In the genomic region with DNA sequence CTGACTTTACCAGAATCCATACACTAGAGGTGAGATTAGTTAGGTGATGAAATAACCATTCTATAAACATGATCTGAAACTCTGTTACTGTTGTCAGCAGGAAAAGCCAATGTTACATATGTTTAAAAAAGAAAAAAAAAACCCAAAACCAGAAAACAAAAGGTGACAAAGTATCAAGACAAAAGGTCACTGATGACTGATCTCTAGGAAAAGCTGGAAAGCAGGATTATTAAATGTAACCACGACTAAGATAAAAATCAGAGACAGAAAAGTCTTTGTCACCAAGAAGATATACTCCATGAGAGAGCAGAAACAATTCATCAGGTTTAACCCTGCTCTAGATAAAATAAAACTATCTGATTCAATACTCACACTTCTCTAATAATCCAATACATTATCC, we compare ENCODE assay signal across 1 cellular context.
A peak's percentile ranks its signal among the peaks of the same experiment; 100 is the strongest.
TF ChIP-seq lines count a peak whose summit lies in the region.

No MANE protein-coding gene starts in this region.

TF ChIP-seq in K562, 482 proteins besides CTCF, POLR2A, EP300 and RAD21:
- TF ChIP-seq ZNF707 (CRISPR knock-in tag; conservative IDR thresholded peaks at IDR 0.05) (no peak), POLR2AphosphoS2 (IDR thresholded peaks at IDR 0.05; ENCODE audit: low read length) (peak; percentile 18; the same call in 1 of the 2 replicates)
